Comparison of ENCODE assay signal across 1 cellular context in genomic region chr3:69718832-69719231, GRCh38.
TF ChIP-seq lines count a peak whose summit lies in the region.

No MANE protein-coding gene starts in this region.

TF ChIP-seq in K562, 482 proteins besides CTCF, POLR2A, EP300 and RAD21 (continued from another document):
- TF ChIP-seq MBD1 (CRISPR knock-in tag; IDR thresholded peaks at IDR 0.05) (no peak), ZNF639 (CRISPR knock-in tag; conservative IDR thresholded peaks at IDR 0.05 in 1 of 2, IDR thresholded peaks at IDR 0.05 in 1 of 2) (peak in 1 of 2 experiments; percentile 37; a peak in 1 of 4 replicates), JUN (IDR thresholded peaks at IDR 0.05; ENCODE audit: borderline replicate concordance, low read depth, low read length) (no peak), JUN (CRISPR knock-in tag; IDR thresholded peaks at IDR 0.05; ENCODE audit: borderline replicate concordance) (no peak), GTF2A2 (tag; IDR thresholded peaks at IDR 0.05) (no peak), SIRT6 (IDR thresholded peaks at IDR 0.05; ENCODE audit: low read depth, low read length) (no peak), ETV6 (IDR thresholded peaks at IDR 0.05; ENCODE audit: borderline replicate concordance in 1 of 2, low read depth in 2 of 2, low read length in 1 of 2) (no peak), ETV6 (CRISPR knock-in tag; IDR thresholded peaks at IDR 0.05; ENCODE audit: borderline replicate concordance) (no peak), MEF2D (tag; conservative IDR thresholded peaks at IDR 0.05; ENCODE audit: low read depth) (no peak), MECOM (CRISPR knock-in tag; IDR thresholded peaks at IDR 0.05) (no peak), REST (CRISPR knock-in tag; IDR thresholded peaks at IDR 0.05; ENCODE audit: low read depth) (no peak), SETDB1 (IDR thresholded peaks at IDR 0.05; ENCODE audit: low read length) (no peak), ZNF224 (CRISPR knock-in tag; IDR thresholded peaks at IDR 0.05) (no peak), KHSRP (IDR thresholded peaks at IDR 0.05) (no peak), CLOCK (CRISPR knock-in tag; IDR thresholded peaks at IDR 0.05; ENCODE audit: borderline replicate concordance) (no peak), ETS2 (tag; IDR thresholded peaks at IDR 0.05; ENCODE audit: borderline replicate concordance, poor library complexity, severe bottlenecking) (no peak), ZNF592 (IDR thresholded peaks at IDR 0.05) (peak; percentile 58), VEZF1 (CRISPR knock-in tag; IDR thresholded peaks at IDR 0.05) (peak; percentile 28; the same call in 1 of the 2 replicates), ARHGAP35 (IDR thresholded peaks at IDR 0.05; ENCODE audit: partially characterized antibody) (no peak), PRMT5 (CRISPR knock-in tag; IDR thresholded peaks at IDR 0.05) (no peak), SFPQ (IDR thresholded peaks at IDR 0.05; ENCODE audit: low read depth, low read length) (no peak)
TF ChIP-seq in K562: peak in this region for 3.
